Comparison of ENCODE assay signal across 8 cellular contexts in the genomic region with DNA sequence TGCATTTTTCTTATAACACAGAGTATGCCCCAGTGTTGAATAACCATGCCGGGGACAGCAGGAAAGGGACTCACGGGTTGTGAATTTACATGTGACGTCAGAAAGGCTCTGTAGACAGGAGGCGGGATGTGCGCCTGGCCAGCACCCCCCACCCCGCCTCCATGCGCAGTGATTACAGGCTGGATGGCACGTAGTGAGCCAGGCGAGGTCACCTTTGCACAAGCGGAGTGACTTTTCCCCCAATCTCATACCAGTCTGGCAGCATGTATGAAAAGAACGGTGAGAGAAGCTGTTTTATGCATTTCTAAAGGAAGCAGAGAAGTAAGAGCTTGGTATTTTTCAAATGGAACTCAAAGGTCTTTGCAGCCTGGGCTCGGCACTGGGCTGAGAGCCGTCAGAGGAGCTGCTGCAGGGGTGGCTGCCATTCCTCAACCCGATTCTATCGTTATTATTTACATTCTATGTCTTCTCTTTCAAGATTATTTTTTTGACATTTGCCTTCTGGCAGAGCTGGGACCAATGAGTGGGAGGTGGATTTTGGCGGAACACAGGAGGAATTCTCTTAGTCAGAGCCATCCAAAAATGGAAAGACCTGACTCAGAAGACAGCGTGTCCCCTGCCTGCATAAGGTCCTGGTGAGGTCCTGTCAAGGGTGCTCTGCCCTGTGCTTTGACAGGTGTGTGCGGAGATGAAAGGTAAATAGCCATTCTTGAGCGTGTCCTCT.
A peak's percentile ranks its signal among the peaks of the same experiment; 100 is the strongest.
DNase-seq lines count a peak whose midpoint lies in the region; ATAC-seq and TF ChIP-seq lines count a peak whose summit lies in the region.

No MANE protein-coding gene starts in this region.

- TF ChIP-seq CTCF in adrenal gland (IDR thresholded peaks at IDR 0.05) (no peak), left ventricle myocardium inferior (IDR thresholded peaks at IDR 0.05; ENCODE audit: borderline replicate concordance) (no peak), retinal pigment epithelial cell (conservative IDR thresholded peaks at IDR 0.05; ENCODE audit: low read depth, low read length) (no peak)

- no peaks in the 10 kb centered on the region for H3K36me3 Mint-ChIP-seq in activated naive CD4-positive, alpha-beta T cell treated with anti-CD3 and anti-CD28 coated beads for 36 hours (ENCODE audit: low read depth)

- peak; percentile 84 for DNase-seq in EH (ENCODE audit: low read depth)
- peak in 5 of 7 donors; percentile 31 to 74 (median 38) for DNase-seq in adrenal gland
- DNase-seq in left ventricle myocardium inferior: peak; percentile 56
- DNase-seq in retinal pigment epithelial cell (ENCODE audit: low read depth): peak; percentile 90
- no peak for DNase-seq in activated naive CD4-positive, alpha-beta T cell treated with anti-CD3 and anti-CD28 coated beads for 36 hours

- no peak overlapping the region for H3K27ac Mint-ChIP-seq in activated naive CD4-positive, alpha-beta T cell treated with anti-CD3 and anti-CD28 coated beads for 36 hours

- peaks cover 5% of the 10 kb centered on the region for H3K4me1 Mint-ChIP-seq in activated naive CD4-positive, alpha-beta T cell treated with anti-CD3 and anti-CD28 coated beads for 36 hours (ENCODE audit: low read depth)

- H3K4me1 ChIP-seq in adrenal gland (replicated peaks in 1 of 2): peaks cover 0 to 8% of the 10 kb centered on the region in 2 donors
- H3K4me1 ChIP-seq in left ventricle myocardium inferior: peaks cover 27% of the 10 kb centered on the region

- H3K9me3 Mint-ChIP-seq in activated naive CD4-positive, alpha-beta T cell treated with anti-CD3 and anti-CD28 coated beads for 36 hours: no peaks in the 10 kb centered on the region

- ATAC-seq in HG03354 (IDR thresholded peaks at IDR 0.05; ENCODE audit: poor library complexity, severe bottlenecking, unreplicated experiment) (no peak), HG03039 (IDR thresholded peaks at IDR 0.05; ENCODE audit: unreplicated experiment) (no peak), HG03378 (IDR thresholded peaks at IDR 0.05; ENCODE audit: unreplicated experiment) (no peak)

- TF ChIP-seq POLR2A in adrenal gland (IDR thresholded peaks at IDR 0.05): no peak

- no peaks in the 10 kb centered on the region for H3K27me3 Mint-ChIP-seq in activated naive CD4-positive, alpha-beta T cell treated with anti-CD3 and anti-CD28 coated beads for 36 hours (ENCODE audit: low read depth)

- CTCF ChIA-PET in activated naive CD4-positive, alpha-beta T cell treated with anti-CD3 and anti-CD28 coated beads for 36 hours (lab: Charles Lee): no interaction called here

- H3K27ac ChIP-seq in adrenal gland: peak overlapping the region in 3 of 5 donors; percentile 3 to 89 (median 76)
- H3K27ac ChIP-seq in left ventricle myocardium inferior (replicated peaks): peak overlapping the region; percentile 78

- no peak overlapping the region for H3K4me3 Mint-ChIP-seq in activated naive CD4-positive, alpha-beta T cell treated with anti-CD3 and anti-CD28 coated beads for 36 hours

- no peaks in the 10 kb centered on the region for H3K36me3 ChIP-seq in adrenal gland (replicated peaks in 1 of 2)
- no peaks in the 10 kb centered on the region for H3K36me3 ChIP-seq in left ventricle myocardium inferior

- H3K4me3 ChIP-seq in adrenal gland (no peak overlapping the region), left ventricle myocardium inferior (peak overlapping the region; percentile 51), retinal pigment epithelial cell (ENCODE audit: low read length) (no peak overlapping the region)

- H3K9me3 ChIP-seq in adrenal gland (replicated peaks in 1 of 3): no peaks in the 10 kb centered on the region
- no peaks in the 10 kb centered on the region for H3K9me3 ChIP-seq in left ventricle myocardium inferior (replicated peaks)

- no peaks in the 10 kb centered on the region for H3K27me3 ChIP-seq in adrenal gland
- no peaks in the 10 kb centered on the region for H3K27me3 ChIP-seq in left ventricle myocardium inferior (ENCODE audit: low read depth)

- WGBS in adrenal gland, 4 donors: 62 to 74% (median 68%) methylated on average over 19 of the region's 19 CpGs

- intact Hi-C loops in adrenal gland (cut with DNase I) (no loop called here), left ventricle myocardium inferior (cut with micrococcal nuclease) (no loop called here)
- intact Hi-C loops in activated naive CD4-positive, alpha-beta T cell treated with anti-CD3 and anti-CD28 coated beads for 36 hours (cut with micrococcal nuclease): no loop called here
